29 cellular contexts compared by ENCODE assay signal in genomic region chr5:16051246-16051645, GRCh38.
DNase-seq lines count a peak whose midpoint lies in the region; FAIRE-seq and TF ChIP-seq lines count a peak whose summit lies in the region.
"Had no signal": no experiment of that assay in that cellular context is flagged by ENCODE, and none has a peak within 500 bp of the region (broad histone marks: within the 10 kb centered on the region; RNA-seq: fewer than 3 reads in every experiment).

No MANE protein-coding gene starts in this region.

- H3K27me3 ChIP-seq in keratinocyte (ENCODE audit: control insufficient read depth, extremely low read depth, insufficient read depth, low read length) (no peaks in the 10 kb centered on the region), WERI-Rb-1 (ENCODE audit: insufficient read depth, low read depth, severe bottlenecking) (no peaks in the 10 kb centered on the region)
- H3K27me3 ChIP-seq: gastrocnemius medialis, thyroid gland had no signal

- peak; percentile 79 for FAIRE-seq in keratinocyte (lab: Jason Lieb, UNC)
- no peak for FAIRE-seq in D721Med (lab: Jason Lieb, UNC)
- FAIRE-seq: GM12891 had no signal

- H3K27me3 Mint-ChIP-seq in HFFc6 (ENCODE audit: insufficient read depth): peaks cover 1% of the 10 kb centered on the region; the same call in 1 of the 2 replicates
- no peaks in the 10 kb centered on the region for H3K27me3 Mint-ChIP-seq in activated T-helper 2 cell treated with anti-CD3 and anti-CD28 coated beads, Interferon-gamma antibody, Interleukin-2, Interleukin-4, amounts not matched to agents 10 μg/mL and 5 μg/mL and 100 μg/mL, durations not matched to agents 14 hours and 24 hours and 36 hours (ENCODE audit: low read depth)
- H3K27me3 Mint-ChIP-seq: IgD-negative memory B cell had no signal

- H2AFZ ChIP-seq in keratinocyte (ENCODE audit: control insufficient read depth, low read length): no peak overlapping the region

- H3K9me3 Mint-ChIP-seq in HFFc6: peaks cover 7% of the 10 kb centered on the region
- H3K9me3 Mint-ChIP-seq in activated T-helper 2 cell treated with anti-CD3 and anti-CD28 coated beads, Interferon-gamma antibody, Interleukin-2, Interleukin-4, amounts not matched to agents 10 μg/mL and 5 μg/mL and 100 μg/mL, durations not matched to agents 14 hours and 24 hours and 36 hours: peaks cover 24% of the 10 kb centered on the region
- H3K9me3 Mint-ChIP-seq: neural crest cell had no signal

- intact Hi-C loops in activated T-helper 2 cell treated with anti-CD3 and anti-CD28 coated beads, Interferon-gamma antibody, Interleukin-2, Interleukin-4, amounts not matched to agents 10 μg/mL and 5 μg/mL and 100 μg/mL, durations not matched to agents 14 hours and 24 hours and 36 hours (cut with micrococcal nuclease): no loop called here

- dilution Hi-C loops in keratinocyte (cut with MboI; ENCODE audit: extremely low pct_ligation_motif_present, low sequenced_read_pairs): no loop called here

- TF ChIP-seq CTCF in HFFc6 (IDR thresholded peaks at IDR 0.05) (no peak), keratinocyte (optimal IDR thresholded peaks at IDR 0.05 in 1 of 3, IDR thresholded peaks at IDR 0.05 in 1 of 3, conservative IDR thresholded peaks at IDR 0.05 in 1 of 3; ENCODE audit: extremely low read depth in 1 of 3, insufficient read depth in 2 of 3, low read length in 3 of 3) (no peak), WERI-Rb-1 (IDR thresholded peaks at IDR 0.05; ENCODE audit: low read depth, low read length) (no peak), D721Med (IDR thresholded peaks at IDR 0.05; ENCODE audit: insufficient read depth, missing control alignments) (no peak)

- H3K27ac ChIP-seq in keratinocyte (ENCODE audit: control insufficient read depth, insufficient read depth, low read length): no peak overlapping the region
- no peak overlapping the region for H3K27ac ChIP-seq in WERI-Rb-1
- H3K27ac ChIP-seq: gastrocnemius medialis, HL-60, thyroid gland had no signal

- H3K4me1 Mint-ChIP-seq in HFFc6 (ENCODE audit: low read depth): no peaks in the 10 kb centered on the region
- no peaks in the 10 kb centered on the region for H3K4me1 Mint-ChIP-seq in activated T-helper 2 cell treated with anti-CD3 and anti-CD28 coated beads, Interferon-gamma antibody, Interleukin-2, Interleukin-4, amounts not matched to agents 10 μg/mL and 5 μg/mL and 100 μg/mL, durations not matched to agents 14 hours and 24 hours and 36 hours (ENCODE audit: low read depth)
- H3K4me1 Mint-ChIP-seq: IgD-negative memory B cell, neural crest cell had no signal

- no peaks in the 10 kb centered on the region for H3K36me3 ChIP-seq in keratinocyte (ENCODE audit: control insufficient read depth in 2 of 2, extremely low read depth in 1 of 2, insufficient read depth in 2 of 2, low read length in 2 of 2)
- no peaks in the 10 kb centered on the region; the same call in 1 of the 2 replicates for H3K36me3 ChIP-seq in WERI-Rb-1
- H3K36me3 ChIP-seq: gastrocnemius medialis, thyroid gland had no signal

- H3K9me3 ChIP-seq in keratinocyte (ENCODE audit: control insufficient read depth, low read depth, low read length): no peaks in the 10 kb centered on the region
- H3K9me3 ChIP-seq in WERI-Rb-1 (ENCODE audit: severe bottlenecking): no peaks in the 10 kb centered on the region
- H3K9me3 ChIP-seq: gastrocnemius medialis, thyroid gland had no signal

- H3K4me1 ChIP-seq in keratinocyte (ENCODE audit: control insufficient read depth, extremely low read depth, insufficient read depth, low read length): no peaks in the 10 kb centered on the region
- H3K4me1 ChIP-seq: gastrocnemius medialis, thyroid gland had no signal

- no peaks in the 10 kb centered on the region for H4K20me1 ChIP-seq in keratinocyte (ENCODE audit: control insufficient read depth, extremely low read depth, insufficient read depth, low read length)

- no peaks in the 10 kb centered on the region for H3K9me1 ChIP-seq in keratinocyte (ENCODE audit: control insufficient read depth, extremely low read depth, insufficient read depth, low read length)

- H3K9ac ChIP-seq in keratinocyte (ENCODE audit: control insufficient read depth, extremely low read depth, insufficient read depth, low read length): no peak overlapping the region

- no peak overlapping the region for H3K4me3 Mint-ChIP-seq in HFFc6
- H3K4me3 Mint-ChIP-seq in activated T-helper 2 cell treated with anti-CD3 and anti-CD28 coated beads, Interferon-gamma antibody, Interleukin-2, Interleukin-4, amounts not matched to agents 10 μg/mL and 5 μg/mL and 100 μg/mL, durations not matched to agents 14 hours and 24 hours and 36 hours (ENCODE audit: low read depth): no peak overlapping the region
- H3K4me3 Mint-ChIP-seq: activated CD8-positive, alpha-beta T cell treated with anti-CD3 and anti-CD28 coated beads, Interleukin-2, amount 10 ng/mL, durations not matched to agents 7 days and 5 days; IgD-negative memory B cell; neural crest cell had no signal

- H3K27ac Mint-ChIP-seq in HFFc6: no peak overlapping the region
- H3K27ac Mint-ChIP-seq in activated T-helper 2 cell treated with anti-CD3 and anti-CD28 coated beads, Interferon-gamma antibody, Interleukin-2, Interleukin-4, amounts not matched to agents 10 μg/mL and 5 μg/mL and 100 μg/mL, durations not matched to agents 14 hours and 24 hours and 36 hours: no peak overlapping the region
- H3K27ac Mint-ChIP-seq: activated CD8-positive, alpha-beta T cell treated with anti-CD3 and anti-CD28 coated beads, Interleukin-2, amount 10 ng/mL, durations not matched to agents 7 days and 5 days; IgD-negative memory B cell had no signal

- H3K4me2 ChIP-seq in keratinocyte (ENCODE audit: control insufficient read depth, extremely low read depth, insufficient read depth, low read depth, low read length): no peak overlapping the region

- H3K79me2 ChIP-seq in keratinocyte (ENCODE audit: control insufficient read depth, insufficient read depth, low read length): no peaks in the 10 kb centered on the region

- DNase-seq in AG20443 (ENCODE audit: low spot score) (peak; percentile 44), HFFc6 (peak; percentile 6), astrocyte of the hippocampus (ENCODE audit: low read depth, low spot score) (peak; percentile 52), keratinocyte (ENCODE audit: low read depth, low spot score) (peak; percentile 7), WERI-Rb-1 (no peak), NCI-H524 treated with DMSO at 0.1 percent for 48 hours (lab: John Stamatoyannopoulos, UW) (no peak), D721Med (ENCODE audit: insufficient read length, low spot score) (no peak)
- DNase-seq in activated T-helper 2 cell treated with anti-CD3 and anti-CD28 coated beads, Interferon-gamma antibody, Interleukin-2, Interleukin-4, amounts not matched to agents 10 μg/mL and 5 μg/mL and 100 μg/mL, durations not matched to agents 14 hours and 24 hours and 36 hours (ENCODE audit: low spot score): no peak
- DNase-seq: activated CD4-positive, CD25-positive, alpha-beta regulatory T cell treated with anti-CD3 and anti-CD28 coated beads, Interleukin-2, amount 50 U/mL, for 72 hours; activated CD8-positive, alpha-beta T cell treated with anti-CD3 and anti-CD28 coated beads, Interleukin-2, amount 10 ng/mL, durations not matched to agents 7 days and 5 days; activated gamma-delta T cell; activated T-cell treated with anti-CD3 and anti-CD28 coated beads for 4 hours; DMS153; effector CD4-positive, alpha-beta T cell; erythroblast; gastrocnemius medialis; H7; hippocampal formation; MM.1S; NCI-H1417 treated with DMSO at 0.1 percent for 48 hours; NCI-H510A; PC-3; stimulated activated naive CD4-positive, alpha-beta T cell treated with Interleukin-2 at 50 U/mL for 16 hours; T-helper 1 cell; thyroid gland had no signal

- no peaks in the 10 kb centered on the region for H3K36me3 Mint-ChIP-seq in HFFc6 (ENCODE audit: low read depth)
- no peaks in the 10 kb centered on the region for H3K36me3 Mint-ChIP-seq in activated T-helper 2 cell treated with anti-CD3 and anti-CD28 coated beads, Interferon-gamma antibody, Interleukin-2, Interleukin-4, amounts not matched to agents 10 μg/mL and 5 μg/mL and 100 μg/mL, durations not matched to agents 14 hours and 24 hours and 36 hours (ENCODE audit: low read depth)

- H3K4me3 ChIP-seq in keratinocyte (ENCODE audit: control insufficient read depth in 2 of 3, extremely low read depth in 1 of 3, insufficient read depth in 2 of 3, low read depth in 1 of 3, low read length in 3 of 3) (no peak overlapping the region), WERI-Rb-1 (ENCODE audit: low read depth, low read length) (no peak overlapping the region)
- H3K4me3 ChIP-seq: gastrocnemius medialis, thyroid gland had no signal

Comparison
In these comparisons a context has a peak if more than half of its experiments do, and no peak if none do; other contexts are left out.
1. DNase-seq: peak in AG20443 (single experiment), HFFc6 (single experiment), astrocyte of the hippocampus (single experiment) and keratinocyte (single experiment); none in WERI-Rb-1 (single experiment), NCI-H524 treated with DMSO at 0.1 percent for 48 hours (single experiment), D721Med (single experiment) and activated T-helper 2 cell treated with anti-CD3 and anti-CD28 coated beads, Interferon-gamma antibody, Interleukin-2, Interleukin-4, amounts not matched to agents 10 μg/mL and 5 μg/mL and 100 μg/mL, durations not matched to agents 14 hours and 24 hours and 36 hours (single experiment).